8 cellular contexts compared by ENCODE assay signal in genomic region chr7:23473848-23474097, GRCh38.
DNase-seq lines count a peak whose midpoint lies in the region; ATAC-seq and TF ChIP-seq lines count a peak whose summit lies in the region.

No MANE protein-coding gene starts in this region.

- H3K27ac ChIP-seq in HEK293 (ENCODE audit: extremely low read depth, low read depth, low read length) (peak overlapping the region; percentile 97), iPS-20b (ENCODE audit: low read length) (peak overlapping the region; percentile 88)

- peak; percentile 34 for ATAC-seq in SK-N-SH treated with all-trans-retinoic acid at 6 μM for 48 hours
- no peak for ATAC-seq in GM18870 (IDR thresholded peaks at IDR 0.05; ENCODE audit: unreplicated experiment)
- ATAC-seq in GM19395 (IDR thresholded peaks at IDR 0.05; ENCODE audit: unreplicated experiment), result no peak

- DNase-seq in COLO668 (lab: John Stamatoyannopoulos, UW; ENCODE audit: unreplicated experiment), result peak; percentile 93
- no peak for DNase-seq in posterior cingulate gyrus
- no peak for DNase-seq in NCI-H1694 treated with DMSO at 0.1 percent for 48 hours (lab: John Stamatoyannopoulos, UW)

- POLR2A ChIA-PET in HEK293 (lab: Yijun Ruan, JAX), result interaction anchor here (1.8 to 1.9 kb wide), 2 partner anchors 12 to 57 kb away, joined by 7 to 11 read pairs; no protein-coding TSS in a partner anchor

- no peaks in the 10 kb centered on the region for H3K36me3 ChIP-seq in HEK293 (ENCODE audit: control insufficient read depth in 2 of 2, insufficient read depth in 1 of 2, low read length in 2 of 2)
- no peaks in the 10 kb centered on the region for H3K36me3 ChIP-seq in iPS-20b (ENCODE audit: insufficient read depth, low read depth, low read length)

- H3K27me3 ChIP-seq in iPS-20b (ENCODE audit: insufficient read depth, low read length), result no peaks in the 10 kb centered on the region

- H3K4me3 ChIP-seq in HEK293 (ENCODE audit: low read depth, low read length), result peak overlapping the region; percentile 84
- peak overlapping the region; percentile 78 for H3K4me3 ChIP-seq in iPS-20b (ENCODE audit: low read length)

- no peaks in the 10 kb centered on the region for H3K9me3 ChIP-seq in HEK293 (ENCODE audit: control insufficient read depth, insufficient read depth, low read depth, low read length)
- H3K9me3 ChIP-seq in iPS-20b (ENCODE audit: insufficient read depth, low read depth, low read length), result no peaks in the 10 kb centered on the region

- intact Hi-C loops in posterior cingulate gyrus (cut with DNase I), result no loop called here

- CTCF ChIA-PET in HEK293 (lab: Yijun Ruan, JAX), result interaction anchor here (1.0 to 1.9 kb wide), 3 partner anchors 43 to 197 kb away, joined by 4 to 9 read pairs (median 8); no protein-coding TSS in a partner anchor

- no peak for TF ChIP-seq CTCF in HEK293 (tag by site-specific recombination; IDR thresholded peaks at IDR 0.05)

- H3K4me1 ChIP-seq in HEK293 (ENCODE audit: control insufficient read depth, insufficient read depth, low read length), result peaks cover 22% of the 10 kb centered on the region
- H3K4me1 ChIP-seq in iPS-20b (ENCODE audit: insufficient read depth, low read length), result peaks cover 5% of the 10 kb centered on the region; the same call in 1 of the 2 replicates

- H3K9ac ChIP-seq in iPS-20b (ENCODE audit: low read depth, low read length), result peak overlapping the region; percentile 86

TF ChIP-seq in HEK293, 187 proteins besides CTCF, POLR2A, EP300 and RAD21:
- no peak for TF ChIP-seq REST (tag by site-specific recombination; IDR thresholded peaks at IDR 0.05)
- TF ChIP-seq ZNF777 (tag by site-specific recombination; IDR thresholded peaks at IDR 0.05; ENCODE audit: borderline replicate concordance), result no peak
- no peak for TF ChIP-seq ZNF302 (tag by site-specific recombination; IDR thresholded peaks at IDR 0.05; ENCODE audit: low read depth)
- TF ChIP-seq ZNF660 (tag by site-specific recombination; IDR thresholded peaks at IDR 0.05), result 0 out of 2 replicates have a peak, but pooled peaks have one; percentile 62

TF ChIP-seq in SK-N-SH treated with all-trans-retinoic acid at 6 μM for 48 hours, 23 proteins besides CTCF, POLR2A, EP300 and RAD21:
- no peak for TF ChIP-seq ZNF70 (CRISPR knock-in tag; IDR thresholded peaks at IDR 0.05)
